Comparison of ENCODE assay signal across 8 cellular contexts in genomic region chr15:89171136-89172072, GRCh38. TPM values are rescaled to one million over a fixed set of nuclear protein-coding genes. Genes with fewer than 3 reads are reported as not detected.
DNase-seq lines count a peak whose midpoint lies in the region; ATAC-seq and TF ChIP-seq lines count a peak whose summit lies in the region.

No MANE protein-coding gene starts in this region.

- H3K27ac Mint-ChIP-seq in MCF 10A (ENCODE audit: low read depth, unreplicated experiment), result no peak overlapping the region

- H3K4me3 Mint-ChIP-seq in MCF 10A (ENCODE audit: unreplicated experiment), result no peak overlapping the region

- H3K36me3 ChIP-seq in HAP-1 (replicated peaks), result no peaks in the 10 kb centered on the region; the same call in 1 of the 2 replicates
- H3K36me3 ChIP-seq in thyroid gland, result peaks cover 3% of the 10 kb centered on the region in 2 donors
- H3K36me3 ChIP-seq in vagina, result peaks cover 0 to 5% of the 10 kb centered on the region in 2 donors

- intact Hi-C loops in MCF 10A (cut with micrococcal nuclease), result loop anchor here (1.0 kb wide), 1 partner anchor 114 kb away; no protein-coding TSS in a partner anchor
- intact Hi-C loops in left colon (cut with DNase I, micrococcal nuclease), result loop anchor here in 1 of 2 donors (10.0 kb wide), 2 partner anchors 237 to 267 kb away; no protein-coding TSS in a partner anchor
- intact Hi-C loops in thyroid gland (cut with DNase I), result loop anchor here (5.0 kb wide), 1 partner anchor 34 kb away; no protein-coding TSS in a partner anchor
- intact Hi-C loops in vagina (cut with DNase I), result no loop called here

- peaks cover 6% of the 10 kb centered on the region for H3K36me3 Mint-ChIP-seq in MCF 10A (ENCODE audit: insufficient read depth, unreplicated experiment)

- H3K4me3 ChIP-seq in HAP-1 (no peak overlapping the region), thyroid gland (replicated peaks in 1 of 3) (no peak overlapping the region), vagina (no peak overlapping the region)

- H3K27ac ChIP-seq in thyroid gland (no peak overlapping the region), vagina (no peak overlapping the region)

- no peaks in the 10 kb centered on the region for H3K9me3 Mint-ChIP-seq in MCF 10A (ENCODE audit: unreplicated experiment)

- DNase-seq in Caki2 (ENCODE audit: low read depth) (peak; percentile 33), HAP-1 (ENCODE audit: low spot score in 2 of 2) (peak; percentile 62 to 89), RPMI8226 (peak; percentile 52), MCF 10A (ENCODE audit: unreplicated experiment) (peak; percentile 70), left colon (peak in 1 of 2 donors; percentile 58), thyroid gland (peak; percentile 37 to 52), vagina (ENCODE audit: extremely low spot score in 2 of 2) (no peak)

- TF ChIP-seq POLR2A in thyroid gland (IDR thresholded peaks at IDR 0.05) (no peak), vagina (IDR thresholded peaks at IDR 0.05) (no peak)

- no peaks in the 10 kb centered on the region for H3K27me3 ChIP-seq in HAP-1 (ENCODE audit: low read depth)
- no peaks in the 10 kb centered on the region for H3K27me3 ChIP-seq in thyroid gland
- H3K27me3 ChIP-seq in vagina, result no peaks in the 10 kb centered on the region

- TF ChIP-seq CTCF in MCF 10A (IDR thresholded peaks at IDR 0.05; ENCODE audit: unreplicated experiment), result peak; percentile 65
- peak; percentile 26 to 59 (median 42) for TF ChIP-seq CTCF in thyroid gland (IDR thresholded peaks at IDR 0.05)
- peak in 1 of 3 experiments; percentile 61 for TF ChIP-seq CTCF in vagina (IDR thresholded peaks at IDR 0.05)

- POLR2A ChIA-PET in MCF 10A (lab: Yijun Ruan, JAX), result interaction anchor here (0.5 to 1.0 kb wide), 7 partner anchors 50 to 550 kb away, joined by 3 to 5 read pairs (median 3); partner anchors contain the start of gene ABHD2

- no peaks in the 10 kb centered on the region for H3K9me3 ChIP-seq in HAP-1
- H3K9me3 ChIP-seq in thyroid gland, result no peaks in the 10 kb centered on the region
- no peaks in the 10 kb centered on the region for H3K9me3 ChIP-seq in vagina

- peaks cover 19% of the 10 kb centered on the region for H3K4me1 Mint-ChIP-seq in MCF 10A (ENCODE audit: insufficient read depth, unreplicated experiment)

- peak; percentile 77 for ATAC-seq in left colon
- ATAC-seq in HG02759 (IDR thresholded peaks at IDR 0.05; ENCODE audit: unreplicated experiment), result no peak

- CTCF ChIA-PET in MCF 10A (lab: Yijun Ruan, JAX), result interaction anchor here (0.5 to 20.8 kb wide), 28 partner anchors 11 to 513 kb away, joined by 3 to 452 read pairs (median 4); partner anchors contain the start of gene ABHD2

- no peaks in the 10 kb centered on the region for H3K27me3 Mint-ChIP-seq in MCF 10A (ENCODE audit: insufficient read depth, unreplicated experiment)

- no TSS peak for BruUV-seq in MCF 10A (replicated peaks; lab: Mats Ljungman, UMichigan)

- H3K4me1 ChIP-seq in HAP-1, result peaks cover 13% of the 10 kb centered on the region
- peaks cover 18 to 25% of the 10 kb centered on the region in 2 donors for H3K4me1 ChIP-seq in thyroid gland
- peaks cover 12% of the 10 kb centered on the region for H3K4me1 ChIP-seq in vagina

- WGBS in thyroid gland, 2 donors, result 52 to 54% methylated on average over 12 of the region's 12 CpGs

- in situ Hi-C loops in Caki2 (cut with HindIII; ENCODE audit: low pct_unique_long_range_greater_than_20kb, low sequenced_read_pairs) (no loop called here), HAP-1 (cut with MboI; ENCODE audit: low sequenced_read_pairs) (no loop called here)

RNA-seq across cellular contexts. Expression of gene RLBP1, which starts 50.0 kb away (rescaled TPM):
- total RNA-seq in Caki2 (2014; rRNA removed; shearing (Covaris generic); ENCODE audit: low replicate concordance), result not detected in 2 replicates
- total RNA-seq in MCF 10A (2022), result not detected in 2 replicates
- not detected for total RNA-seq in left colon
- total RNA-seq in thyroid gland, result not detected
- not detected for total RNA-seq in vagina

Comparison
In these comparisons a context has a peak if more than half of its experiments do, and no peak if none do; other contexts are left out.
1. DNase-seq: peak in Caki2 (single experiment), HAP-1 (2 of 2), RPMI8226 (single experiment), MCF 10A (single experiment) and thyroid gland (2 of 2); none in vagina (0 of 2).